1 cellular context compared by ENCODE assay signal in the genomic region with DNA sequence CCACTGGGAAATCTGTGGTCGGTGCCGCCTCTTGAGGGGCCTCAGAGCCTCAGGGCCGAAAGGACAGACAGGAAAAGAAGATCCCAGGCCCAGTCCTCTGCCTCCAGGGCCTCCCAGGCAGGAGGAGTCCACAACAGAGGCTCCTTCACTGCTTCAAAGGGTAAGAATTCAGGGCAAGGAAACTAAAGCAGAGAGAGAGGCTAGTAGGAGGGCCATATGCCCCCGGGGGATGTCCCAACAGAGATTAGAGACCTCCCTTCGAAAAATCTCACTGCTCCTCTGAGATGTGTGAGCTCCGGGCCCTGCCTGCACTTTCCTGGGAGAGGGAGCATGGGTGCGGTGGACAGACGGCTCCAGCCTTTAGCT.
TF ChIP-seq lines count a peak whose summit lies in the region.

No MANE protein-coding gene starts in this region.

TF ChIP-seq in GM23338, 12 proteins besides CTCF, POLR2A, EP300 and RAD21 (continued from another document):
- TF ChIP-seq, protein P1, sequence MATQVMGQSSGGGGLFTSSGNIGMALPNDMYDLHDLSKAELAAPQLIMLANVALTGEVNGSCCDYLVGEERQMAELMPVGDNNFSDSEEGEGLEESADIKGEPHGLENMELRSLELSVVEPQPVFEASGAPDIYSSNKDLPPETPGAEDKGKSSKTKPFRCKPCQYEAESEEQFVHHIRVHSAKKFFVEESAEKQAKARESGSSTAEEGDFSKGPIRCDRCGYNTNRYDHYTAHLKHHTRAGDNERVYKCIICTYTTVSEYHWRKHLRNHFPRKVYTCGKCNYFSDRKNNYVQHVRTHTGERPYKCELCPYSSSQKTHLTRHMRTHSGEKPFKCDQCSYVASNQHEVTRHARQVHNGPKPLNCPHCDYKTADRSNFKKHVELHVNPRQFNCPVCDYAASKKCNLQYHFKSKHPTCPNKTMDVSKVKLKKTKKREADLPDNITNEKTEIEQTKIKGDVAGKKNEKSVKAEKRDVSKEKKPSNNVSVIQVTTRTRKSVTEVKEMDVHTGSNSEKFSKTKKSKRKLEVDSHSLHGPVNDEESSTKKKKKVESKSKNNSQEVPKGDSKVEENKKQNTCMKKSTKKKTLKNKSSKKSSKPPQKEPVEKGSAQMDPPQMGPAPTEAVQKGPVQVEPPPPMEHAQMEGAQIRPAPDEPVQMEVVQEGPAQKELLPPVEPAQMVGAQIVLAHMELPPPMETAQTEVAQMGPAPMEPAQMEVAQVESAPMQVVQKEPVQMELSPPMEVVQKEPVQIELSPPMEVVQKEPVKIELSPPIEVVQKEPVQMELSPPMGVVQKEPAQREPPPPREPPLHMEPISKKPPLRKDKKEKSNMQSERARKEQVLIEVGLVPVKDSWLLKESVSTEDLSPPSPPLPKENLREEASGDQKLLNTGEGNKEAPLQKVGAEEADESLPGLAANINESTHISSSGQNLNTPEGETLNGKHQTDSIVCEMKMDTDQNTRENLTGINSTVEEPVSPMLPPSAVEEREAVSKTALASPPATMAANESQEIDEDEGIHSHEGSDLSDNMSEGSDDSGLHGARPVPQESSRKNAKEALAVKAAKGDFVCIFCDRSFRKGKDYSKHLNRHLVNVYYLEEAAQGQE (IDR thresholded peaks at IDR 0.05; ENCODE audit: unreplicated experiment) = no peak
- TF ChIP-seq EZH2phosphoT487 (IDR thresholded peaks at IDR 0.05; ENCODE audit: unreplicated experiment) = no peak
TF ChIP-seq in GM23338: peak in this region for 0.
